ENCODE assay signal across 17 cellular contexts in the genomic region with DNA sequence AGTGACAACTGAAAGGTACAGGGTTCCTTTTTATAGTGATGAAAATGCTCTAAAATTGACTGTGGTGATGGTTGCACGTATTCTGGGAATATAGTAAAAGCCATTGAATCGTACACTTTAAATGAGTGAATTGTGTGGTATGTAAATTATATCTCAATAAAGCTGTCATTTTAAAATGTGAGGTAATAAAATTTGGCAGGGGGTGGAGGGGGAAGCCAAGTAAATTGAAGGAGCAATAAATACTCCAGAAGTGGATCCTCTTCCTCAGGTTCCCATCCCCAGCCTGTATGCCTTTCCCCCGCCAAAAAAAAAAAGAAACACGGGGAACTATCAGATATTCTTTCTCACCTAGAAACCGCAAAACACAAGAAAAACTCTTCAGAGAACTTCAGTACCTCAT.
DNase-seq lines count a peak whose midpoint lies in the region; ATAC-seq and TF ChIP-seq lines count a peak whose summit lies in the region.
"Had no signal": no experiment of that assay in that cellular context is flagged by ENCODE, and none has a peak within 500 bp of the region (broad histone marks: within the 10 kb centered on the region; RNA-seq: fewer than 3 reads in every experiment).

No MANE protein-coding gene starts in this region.

- TF ChIP-seq CTCF in left ventricle myocardium inferior (IDR thresholded peaks at IDR 0.05; ENCODE audit: borderline replicate concordance) (no peak), heart right ventricle (IDR thresholded peaks at IDR 0.05) (no peak), nephron (IDR thresholded peaks at IDR 0.05; ENCODE audit: unreplicated experiment in 3 of 3) (no peak), type B pancreatic cell (conservative IDR thresholded peaks at IDR 0.05) (no peak)

- H3K9me3 ChIP-seq in left ventricle myocardium inferior (replicated peaks) (peaks cover 4% of the 10 kb centered on the region), heart right ventricle (peaks cover 0 to 4% (median 0%) of the 10 kb centered on the region in 11 donors), MG63 (peaks cover 2% of the 10 kb centered on the region; the same call in 1 of the 2 replicates)
- H3K9me3 ChIP-seq: BLaER1 treated with 17β-estradiol and CSF1 and Interleukin-3, amounts not matched to agents 10 nM and 100 nM; Caco-2 had no signal

- peak overlapping the region in 2 of 3 experiments; percentile 21 to 25 for H3K27ac Mint-ChIP-seq in nephron
- no peak overlapping the region for H3K27ac Mint-ChIP-seq in type B pancreatic cell
- H3K27ac Mint-ChIP-seq: B cell; CD4-positive, alpha-beta T cell; CD8-positive, alpha-beta T cell had no signal

- H3K9me3 Mint-ChIP-seq in nephron (no peaks in the 10 kb centered on the region), type B pancreatic cell (no peaks in the 10 kb centered on the region)
- H3K9me3 Mint-ChIP-seq: CD4-positive, alpha-beta T cell; CD8-positive, alpha-beta T cell had no signal

- no peak for ATAC-seq in heart right ventricle
- ATAC-seq: A549; CD8-positive, alpha-beta T cell had no signal

- peaks cover 27% of the 10 kb centered on the region for H3K4me1 Mint-ChIP-seq in nephron
- peaks cover 10% of the 10 kb centered on the region for H3K4me1 Mint-ChIP-seq in type B pancreatic cell (ENCODE audit: unreplicated experiment)
- H3K4me1 Mint-ChIP-seq: B cell had no signal

- no peak for DNase-seq in left ventricle myocardium inferior
- DNase-seq in heart right ventricle: no peak
- no peak for DNase-seq in MG63
- DNase-seq in type B pancreatic cell (ENCODE audit: extremely low spot score, unreplicated experiment): no peak
- DNase-seq: AML-193; Caco-2; Calu3; CD4-positive, alpha-beta T cell; CD8-positive, alpha-beta T cell; DMS79 treated with DMSO at 0.1 percent for 48 hours; GF-D8 had no signal

- WGBS in heart right ventricle, 2 donors: 96% methylated on average over 5 of the region's 5 CpGs

- H3K36me3 ChIP-seq in left ventricle myocardium inferior (no peaks in the 10 kb centered on the region), heart right ventricle (no peaks in the 10 kb centered on the region), MG63 (0 out of 2 replicates have a peak, but pooled peaks cover 2% of the 10 kb centered on the region)
- H3K36me3 ChIP-seq: BLaER1 treated with 17β-estradiol and CSF1 and Interleukin-3, amounts not matched to agents 10 nM and 100 nM had no signal

- H3K27me3 Mint-ChIP-seq in nephron (ENCODE audit: low read depth) (no peaks in the 10 kb centered on the region), type B pancreatic cell (no peaks in the 10 kb centered on the region)
- H3K27me3 Mint-ChIP-seq: B cell; CD4-positive, alpha-beta T cell had no signal

- no peak overlapping the region for H3K4me3 ChIP-seq in left ventricle myocardium inferior
- H3K4me3 ChIP-seq in heart right ventricle: no peak overlapping the region
- no peak overlapping the region for H3K4me3 ChIP-seq in MG63
- H3K4me3 ChIP-seq: A549; BLaER1 treated with 17β-estradiol and CSF1 and Interleukin-3, amounts not matched to agents 10 nM and 100 nM had no signal

- H3K27ac ChIP-seq in left ventricle myocardium inferior (replicated peaks) (peak overlapping the region; percentile 54), heart right ventricle (peak overlapping the region in 1 of 10 donors; percentile 6)
- H3K27ac ChIP-seq: 22Rv1; BLaER1 treated with 17β-estradiol and CSF1 and Interleukin-3, amounts not matched to agents 10 nM and 100 nM; C4-2B had no signal

- H3K4me1 ChIP-seq in left ventricle myocardium inferior (peaks cover 71% of the 10 kb centered on the region), heart right ventricle (peaks cover 0 to 33% (median 17%) of the 10 kb centered on the region in 9 donors)

- H3K27me3 ChIP-seq in left ventricle myocardium inferior (ENCODE audit: low read depth) (no peaks in the 10 kb centered on the region), heart right ventricle (no peaks in the 10 kb centered on the region), MG63 (no peaks in the 10 kb centered on the region)
- H3K27me3 ChIP-seq: BLaER1 treated with 17β-estradiol and CSF1 and Interleukin-3, amounts not matched to agents 10 nM and 100 nM had no signal

- H3K36me3 Mint-ChIP-seq in nephron (ENCODE audit: low read depth): no peaks in the 10 kb centered on the region
- H3K36me3 Mint-ChIP-seq in type B pancreatic cell: no peaks in the 10 kb centered on the region
- H3K36me3 Mint-ChIP-seq: CD8-positive, alpha-beta T cell had no signal

- H3K4me3 Mint-ChIP-seq in nephron (no peak overlapping the region), type B pancreatic cell (no peak overlapping the region)
- H3K4me3 Mint-ChIP-seq: B cell; CD4-positive, alpha-beta T cell; CD8-positive, alpha-beta T cell had no signal

- intact Hi-C loops in left ventricle myocardium inferior (cut with micrococcal nuclease) (no loop called here), heart right ventricle (cut with DNase I) (no loop called here)
